ENCODE assay signal across 19 cellular contexts in genomic region chr18:9831723-9832199, GRCh38. TPM values are rescaled to one million over a fixed set of nuclear protein-coding genes. Genes with fewer than 3 reads are reported as not detected.
A peak's percentile ranks its signal among the peaks of the same experiment; 100 is the strongest.
DNase-seq lines count a peak whose midpoint lies in the region; ATAC-seq and TF ChIP-seq lines count a peak whose summit lies in the region.
"Had no signal": no experiment of that assay in that cellular context is flagged by ENCODE, and none has a peak within 500 bp of the region (broad histone marks: within the 10 kb centered on the region; RNA-seq: fewer than 3 reads in every experiment).

No MANE protein-coding gene starts in this region.

- peaks cover 57% of the 10 kb centered on the region for H3K79me2 ChIP-seq in smooth muscle cell (ENCODE audit: low read depth)

- H4K20me1 ChIP-seq in smooth muscle cell (ENCODE audit: low read depth): peaks cover 44% of the 10 kb centered on the region

- no peak for ATAC-seq in left cardiac atrium
- peak; percentile 6 for ATAC-seq in sciatic nerve
- ATAC-seq: HCT116, Panc1 had no signal

- H3K27me3 ChIP-seq in left ventricle myocardium inferior (ENCODE audit: low read depth) (no peaks in the 10 kb centered on the region), esophagus squamous epithelium (no peaks in the 10 kb centered on the region), smooth muscle cell (ENCODE audit: low read depth) (no peaks in the 10 kb centered on the region)

- WGBS in esophagus squamous epithelium, 2 donors: 80 to 91% methylated on average over 2 to 7 of the region's 12 CpGs
- WGBS in smooth muscle cell (ENCODE audit: low lambda C conversion rate): 93% methylated on average over 12 of the region's 12 CpGs

- H3K4me1 ChIP-seq in left ventricle myocardium inferior (peaks cover 21% of the 10 kb centered on the region), esophagus squamous epithelium (peaks cover 9 to 56% (median 42%) of the 10 kb centered on the region in 3 donors), smooth muscle cell (ENCODE audit: low read depth) (peaks cover 16% of the 10 kb centered on the region)

- peaks cover 6% of the 10 kb centered on the region for H3F3A ChIP-seq in smooth muscle cell (ENCODE audit: low read depth)

- no peak for DNase-seq in left ventricle myocardium inferior
- DNase-seq in left cardiac atrium: no peak
- DNase-seq in esophagus squamous epithelium (lab: John Stamatoyannopoulos, UW): no peak
- no peak for DNase-seq in sciatic nerve (ENCODE audit: low spot score)
- DNase-seq in smooth muscle cell (lab: John Stamatoyannopoulos, UW; ENCODE audit: unreplicated experiment): no peak
- no peak for DNase-seq in hepatic stellate cell (ENCODE audit: low spot score)
- no peak for DNase-seq in HuH-7 (ENCODE audit: low spot score)
- no peak for DNase-seq in D341Med (ENCODE audit: low spot score)
- DNase-seq: 8988T, Caco-2, MV-4-11, NCI-H1417 treated with DMSO at 0.1 percent for 48 hours, NCI-H2029, NCI-H2171 treated with DMSO at 0.1 percent for 48 hours, NCI-H510A, NCI-H82 had no signal

- H3K4me3 ChIP-seq in left ventricle myocardium inferior (no peak overlapping the region), esophagus squamous epithelium (no peak overlapping the region), smooth muscle cell (no peak overlapping the region)

- H3K27ac ChIP-seq in left ventricle myocardium inferior (replicated peaks) (peak overlapping the region; percentile 49), esophagus squamous epithelium (peak overlapping the region; percentile 6 to 49 (median 26)), smooth muscle cell (ENCODE audit: low read depth) (no peak overlapping the region)
- H3K27ac ChIP-seq: C4-2B had no signal

- TF ChIP-seq CTCF in left ventricle myocardium inferior (IDR thresholded peaks at IDR 0.05; ENCODE audit: borderline replicate concordance) (no peak), esophagus squamous epithelium (IDR thresholded peaks at IDR 0.05) (no peak), smooth muscle cell (IDR thresholded peaks at IDR 0.05; ENCODE audit: borderline replicate concordance, insufficient read depth, poor library complexity, severe bottlenecking) (no peak)

- no peaks in the 10 kb centered on the region for H3K36me3 ChIP-seq in left ventricle myocardium inferior
- H3K36me3 ChIP-seq in esophagus squamous epithelium: no peaks in the 10 kb centered on the region
- no peaks in the 10 kb centered on the region for H3K36me3 ChIP-seq in smooth muscle cell (ENCODE audit: low read depth)

- H3K9me3 ChIP-seq in left ventricle myocardium inferior (replicated peaks) (no peaks in the 10 kb centered on the region), esophagus squamous epithelium (no peaks in the 10 kb centered on the region), smooth muscle cell (replicated peaks; ENCODE audit: low read depth) (no peaks in the 10 kb centered on the region)
- H3K9me3 ChIP-seq: Caco-2 had no signal

- H3K9ac ChIP-seq in smooth muscle cell (ENCODE audit: low read depth): no peak overlapping the region

- intact Hi-C loops in left ventricle myocardium inferior (cut with micrococcal nuclease): no loop called here
- intact Hi-C loops in left cardiac atrium (cut with DNase I): no loop called here
- intact Hi-C loops in esophagus squamous epithelium (cut with DNase I): no loop called here
- intact Hi-C loops in sciatic nerve (cut with DNase I): no loop called here

- TF ChIP-seq POLR2A in esophagus squamous epithelium (IDR thresholded peaks at IDR 0.05): no peak

- H2AFZ ChIP-seq in smooth muscle cell (ENCODE audit: low read depth): no peak overlapping the region

- H3K4me2 ChIP-seq in smooth muscle cell: no peak overlapping the region

RNA-seq across cellular contexts. Expression of gene TXNDC2, which starts 54.0 kb away (rescaled TPM):
- total RNA-seq in left ventricle myocardium inferior (not detected), left cardiac atrium (under 1 TPM in 1 of 2 donors, not detected in 1; 0.18 TPM), esophagus squamous epithelium (under 1 TPM in 1 of 4 donors, not detected in 3; 0.09 TPM), sciatic nerve (not detected), smooth muscle cell (0.58 and 0.94 TPM in 2 replicates)
- polyA plus RNA-seq in smooth muscle cell: 1.1 TPM in 1 of 2 replicates, not detected in the other
- total RNA-seq: Caco-2 had no signal
